Comparison of ENCODE assay signal across 29 cellular contexts in genomic region chr2:112787729-112788401, GRCh38. TPM values are rescaled to one million over a fixed set of nuclear protein-coding genes. Genes with fewer than 3 reads are reported as not detected.
DNase-seq lines count a peak whose midpoint lies in the region; FAIRE-seq and TF ChIP-seq lines count a peak whose summit lies in the region.
"Had no signal": no experiment of that assay in that cellular context is flagged by ENCODE, and none has a peak within 500 bp of the region (broad histone marks: within the 10 kb centered on the region; RNA-seq: fewer than 3 reads in every experiment).

No MANE protein-coding gene starts in this region.

- no peak overlapping the region for H3K9ac ChIP-seq in keratinocyte (ENCODE audit: control insufficient read depth, extremely low read depth, insufficient read depth, low read length)

- TF ChIP-seq CTCF in CD14-positive monocyte (IDR thresholded peaks at IDR 0.05), result no peak
- no peak for TF ChIP-seq CTCF in keratinocyte (optimal IDR thresholded peaks at IDR 0.05 in 1 of 3, IDR thresholded peaks at IDR 0.05 in 1 of 3, conservative IDR thresholded peaks at IDR 0.05 in 1 of 3; ENCODE audit: extremely low read depth in 1 of 3, insufficient read depth in 2 of 3, low read length in 3 of 3)

- peak overlapping the region; percentile 86 to 93 (median 90) for H3K27ac Mint-ChIP-seq in CD14-positive monocyte
- H3K27ac Mint-ChIP-seq: activated CD4-positive, alpha-beta T cell treated with anti-CD3 and anti-CD28 coated beads, Interleukin-2, amount 10 ng/mL, durations not matched to agents 24 days and 14 days; B cell; memory B cell had no signal

- dilution Hi-C loops in keratinocyte (cut with MboI; ENCODE audit: extremely low pct_ligation_motif_present, low sequenced_read_pairs), result no loop called here

- H3K27me3 Mint-ChIP-seq in CD14-positive monocyte (ENCODE audit: low read depth in 3 of 3), result peaks cover 0 to 11% (median 2%) of the 10 kb centered on the region in 3 donors
- H3K27me3 Mint-ChIP-seq: B cell, memory B cell had no signal

- H3K4me1 ChIP-seq in keratinocyte (ENCODE audit: control insufficient read depth, extremely low read depth, insufficient read depth, low read length), result peaks cover 40% of the 10 kb centered on the region

- peak overlapping the region; percentile 58 for H3K27ac ChIP-seq in keratinocyte (ENCODE audit: control insufficient read depth, insufficient read depth, low read length)
- H3K27ac ChIP-seq: adrenal gland, stomach, tibial nerve, VCaP had no signal

- H3K4me2 ChIP-seq in keratinocyte (ENCODE audit: control insufficient read depth, extremely low read depth, insufficient read depth, low read depth, low read length), result peak overlapping the region; percentile 42

- H3K4me1 Mint-ChIP-seq in CD14-positive monocyte, result peaks cover 61% of the 10 kb centered on the region

- no peak overlapping the region for H2AFZ ChIP-seq in keratinocyte (ENCODE audit: control insufficient read depth, low read length)

- H3K9me3 ChIP-seq in keratinocyte (ENCODE audit: control insufficient read depth, low read depth, low read length), result no peaks in the 10 kb centered on the region
- H3K9me3 ChIP-seq: adrenal gland, Caco-2, stomach, tibial nerve had no signal

- peaks cover 2 to 10% of the 10 kb centered on the region in 2 experiments for H3K36me3 ChIP-seq in keratinocyte (ENCODE audit: control insufficient read depth in 2 of 2, extremely low read depth in 1 of 2, insufficient read depth in 2 of 2, low read length in 2 of 2)
- H3K36me3 ChIP-seq: adrenal gland, stomach, tibial nerve had no signal

- intact Hi-C loops in CD14-positive monocyte (cut with micrococcal nuclease), result no loop called here

- no peak for FAIRE-seq in keratinocyte (lab: Jason Lieb, UNC)
- FAIRE-seq: A204.1, GM19239 had no signal

- peaks cover 0 to 4% (median 2%) of the 10 kb centered on the region in 7 donors for H3K9me3 Mint-ChIP-seq in CD14-positive monocyte
- H3K9me3 Mint-ChIP-seq: activated T-cell treated with anti-CD3 and anti-CD28 coated beads, Interleukin-2, amount 50 U/mL, for 4 hours; memory B cell had no signal

- no peaks in the 10 kb centered on the region for H3K9me1 ChIP-seq in keratinocyte (ENCODE audit: control insufficient read depth, extremely low read depth, insufficient read depth, low read length)

- H3K4me3 ChIP-seq in keratinocyte (ENCODE audit: control insufficient read depth in 2 of 3, extremely low read depth in 1 of 3, insufficient read depth in 2 of 3, low read depth in 1 of 3, low read length in 3 of 3), result no peak overlapping the region
- H3K4me3 ChIP-seq: adrenal gland, stomach, tibial nerve had no signal

- DNase-seq in CD14-positive monocyte (ENCODE audit: low spot score), result no peak
- peak; percentile 44 to 96 for DNase-seq in NOMO-1 (lab: John Stamatoyannopoulos, UW; ENCODE audit: unreplicated experiment in 2 of 2)
- peak; percentile 91 for DNase-seq in SKM-1 treated with dmso at 0.1 percent for 144 hours (lab: John Stamatoyannopoulos, UW; ENCODE audit: unreplicated experiment)
- DNase-seq in keratinocyte (ENCODE audit: low read depth, low spot score), result no peak
- no peak for DNase-seq in NCI-H1930 (lab: John Stamatoyannopoulos, UW)
- no peak for DNase-seq in EL
- no peak for DNase-seq in activated CD4-positive, alpha-beta T cell treated with anti-CD3 and anti-CD28 coated beads for 1 hour
- DNase-seq in NCI-H446 treated with DMSO at 0.1 percent for 48 hours (lab: John Stamatoyannopoulos, UW), result no peak
- DNase-seq: activated CD4-positive, alpha-beta T cell treated with anti-CD3 and anti-CD28 coated beads, Interleukin-2, amount 10 ng/mL, durations not matched to agents 24 days and 14 days; activated naive CD4-positive, alpha-beta T cell treated with Interleukin-2 at 50 U/mL for 16 hours; activated T-cell treated with anti-CD3 and anti-CD28 coated beads, Interleukin-2, amount 50 U/mL, for 4 hours; adrenal gland; Caco-2; DMS79; effector CD8-positive, alpha-beta T cell; left colon; NCI-H1436 treated with DMSO at 0.1 percent for 48 hours; NCI-H524 treated with DMSO at 0.1 percent for 48 hours; nucleus accumbens; SHP77 treated with DMSO at 0.1 percent for 48 hours; stimulated activated CD8-positive, alpha-beta memory T cell treated with anti-CD3 and anti-CD28 coated beads, Interleukin-4, amount 100 ng/mL, for 48 hours; stomach had no signal

- H3K79me2 ChIP-seq in keratinocyte (ENCODE audit: control insufficient read depth, insufficient read depth, low read length), result peaks cover 24% of the 10 kb centered on the region

- peak overlapping the region in 1 of 2 donors; percentile 30 for H3K4me3 Mint-ChIP-seq in CD14-positive monocyte
- H3K4me3 Mint-ChIP-seq: activated CD4-positive, alpha-beta T cell treated with anti-CD3 and anti-CD28 coated beads, Interleukin-2, amount 10 ng/mL, durations not matched to agents 24 days and 14 days; activated T-cell treated with anti-CD3 and anti-CD28 coated beads, Interleukin-2, amount 50 U/mL, for 4 hours; B cell; memory B cell had no signal

- H3K36me3 Mint-ChIP-seq in CD14-positive monocyte, result peaks cover 0 to 2% of the 10 kb centered on the region in 2 donors

- no peaks in the 10 kb centered on the region for H3K27me3 ChIP-seq in keratinocyte (ENCODE audit: control insufficient read depth, extremely low read depth, insufficient read depth, low read length)
- H3K27me3 ChIP-seq: adrenal gland, foreskin keratinocyte, stomach, tibial nerve had no signal

- no peaks in the 10 kb centered on the region for H4K20me1 ChIP-seq in keratinocyte (ENCODE audit: control insufficient read depth, extremely low read depth, insufficient read depth, low read length)

RNA-seq across cellular contexts. Expression of gene IL1A, which starts 3.6 kb away (rescaled TPM):
- under 1 TPM in 1 of 2 donors, not detected in 1; 0.26 TPM for polyA plus RNA-seq in CD14-positive monocyte
- 146 to 269 TPM (median 240 TPM) in 3 replicates for polyA plus RNA-seq in keratinocyte
- 121 TPM for polyA plus RNA-seq in keratinocyte (2011; ENCODE audit: low read depth)
- 145 and 292 TPM in 2 replicates for polyA plus RNA-seq in keratinocyte (2011; cell fraction: cytosol; rRNA removed)
- 339 and 358 TPM in 2 replicates for polyA plus RNA-seq in keratinocyte (2011; cell fraction: nucleus; rRNA removed)
- polyA plus RNA-seq in keratinocyte (2012; ENCODE audit: low replicate concordance), result 118 and 151 TPM in 2 replicates
- polyA minus RNA-seq in keratinocyte, result 35.3 to 143 TPM (median 103 TPM) in 3 replicates
- 90.0 TPM for polyA minus RNA-seq in keratinocyte (2011; cell fraction: cytosol; rRNA and poly(A)+ RNA removed)
- 106 and 198 TPM in 2 replicates for polyA minus RNA-seq in keratinocyte (2011; cell fraction: nucleus; rRNA and poly(A)+ RNA removed)

RNA-seq across cellular contexts. Expression of gene CKAP2L, which starts 23.5 kb away (rescaled TPM):
- polyA plus RNA-seq in CD14-positive monocyte (under 1 TPM; 0.04 to 0.24 TPM), keratinocyte (1.2 to 10.9 TPM (median 9.3 TPM) in 3 replicates)
- 0.50 TPM for polyA plus RNA-seq in keratinocyte (2011; ENCODE audit: low read depth)
- 1.8 and 3.3 TPM in 2 replicates for polyA plus RNA-seq in keratinocyte (2011; cell fraction: cytosol; rRNA removed)
- polyA plus RNA-seq in keratinocyte (2011; cell fraction: nucleus; rRNA removed), result 1.5 and 2.0 TPM in 2 replicates
- 0.45 and 9.6 TPM in 2 replicates for polyA plus RNA-seq in keratinocyte (2012; ENCODE audit: low replicate concordance)
- 0.89 to 7.2 TPM (median 1.6 TPM) in 3 replicates for polyA minus RNA-seq in keratinocyte
- polyA minus RNA-seq in keratinocyte (2011; cell fraction: cytosol; rRNA and poly(A)+ RNA removed), result 1.2 TPM
- polyA minus RNA-seq in keratinocyte (2011; cell fraction: nucleus; rRNA and poly(A)+ RNA removed), result 0.84 and 2.2 TPM in 2 replicates

RNA-seq across cellular contexts. Expression of gene IL1B, which starts 48.7 kb away (rescaled TPM):
- polyA plus RNA-seq in CD14-positive monocyte (100 to 1,000 TPM in 1 of 2 donors, 10 to 100 TPM in 1; 65.1 to 114 TPM), keratinocyte (221 to 291 TPM (median 232 TPM) in 3 replicates)
- 13.0 TPM for polyA plus RNA-seq in keratinocyte (2011; ENCODE audit: low read depth)
- 233 and 264 TPM in 2 replicates for polyA plus RNA-seq in keratinocyte (2011; cell fraction: cytosol; rRNA removed)
- 352 and 413 TPM in 2 replicates for polyA plus RNA-seq in keratinocyte (2011; cell fraction: nucleus; rRNA removed)
- polyA plus RNA-seq in keratinocyte (2012; ENCODE audit: low replicate concordance), result 20.2 and 162 TPM in 2 replicates
- polyA minus RNA-seq in keratinocyte, result 304 to 333 TPM (median 331 TPM) in 3 replicates
- polyA minus RNA-seq in keratinocyte (2011; cell fraction: cytosol; rRNA and poly(A)+ RNA removed), result 193 TPM
- polyA minus RNA-seq in keratinocyte (2011; cell fraction: nucleus; rRNA and poly(A)+ RNA removed), result 183 and 312 TPM in 2 replicates

Comparison
In these comparisons a context has a peak if more than half of its experiments do, and no peak if none do; other contexts are left out.
1. DNase-seq: peak in NOMO-1 (2 of 2) and SKM-1 treated with dmso at 0.1 percent for 144 hours (single experiment); none in CD14-positive monocyte (single experiment), keratinocyte (single experiment), NCI-H1930 (0 of 2), EL (single experiment), activated CD4-positive, alpha-beta T cell treated with anti-CD3 and anti-CD28 coated beads for 1 hour (single experiment) and NCI-H446 treated with DMSO at 0.1 percent for 48 hours (single experiment).
2. RNA of gene IL1A, which starts 3.6 kb away (polyA plus RNA-seq): 118 to 358 TPM in keratinocyte; 0.26 TPM in CD14-positive monocyte; every median in the first group is over 10 times any median in the second.